ENCODE assay signal across 12 cellular contexts in genomic region chr17:45924332-45924820, GRCh38. TPM values are rescaled to one million over a fixed set of nuclear protein-coding genes. Genes with fewer than 3 reads are reported as not detected.
DNase-seq lines count a peak whose midpoint lies in the region; TF ChIP-seq lines count a peak whose summit lies in the region.
"Had no signal": no experiment of that assay in that cellular context is flagged by ENCODE, and none has a peak within 500 bp of the region (broad histone marks: within the 10 kb centered on the region; RNA-seq: fewer than 3 reads in every experiment).

No MANE protein-coding gene starts in this region.

- H2AK5ac ChIP-seq in mesenchymal stem cell (ENCODE audit: low read length, severe bottlenecking): no peak overlapping the region

- H2BK5ac ChIP-seq in mesenchymal stem cell (ENCODE audit: low read depth, low read length, poor library complexity, severe bottlenecking): no peak overlapping the region

- no peak overlapping the region for H3K9ac ChIP-seq in mesenchymal stem cell (ENCODE audit: low read length)

- peak overlapping the region; percentile 14 for H3K27ac ChIP-seq in angular gyrus (ENCODE audit: low read depth, low read length)
- H3K27ac ChIP-seq in mesenchymal stem cell (ENCODE audit: low read length, poor library complexity, severe bottlenecking): no peak overlapping the region
- H3K27ac ChIP-seq in temporal lobe (ENCODE audit: low read depth, low read length): peak overlapping the region; percentile 44

- peaks cover 5% of the 10 kb centered on the region for H3K9me3 ChIP-seq in mesenchymal stem cell (ENCODE audit: control insufficient read depth, low read length)

- H3K14ac ChIP-seq in mesenchymal stem cell (ENCODE audit: low read length in 2 of 2): peak overlapping the region in 1 of 2 experiments; percentile 44

- H3K4me1 ChIP-seq in mesenchymal stem cell (ENCODE audit: control insufficient read depth, insufficient read depth, low read depth, low read length): no peaks in the 10 kb centered on the region

- H3K18ac ChIP-seq in mesenchymal stem cell (ENCODE audit: low read depth in 1 of 2, low read length in 2 of 2): peak overlapping the region; percentile 79 to 91

- WGBS in mesenchymal stem cell: 89% methylated on average over 10 of the region's 10 CpGs

- H3K27ac Mint-ChIP-seq in type B pancreatic cell: no peak overlapping the region
- H3K27ac Mint-ChIP-seq: CD4-positive, CD25-positive, alpha-beta regulatory T cell had no signal

- H3K4me1 Mint-ChIP-seq in type B pancreatic cell (ENCODE audit: unreplicated experiment): no peaks in the 10 kb centered on the region
- H3K4me1 Mint-ChIP-seq: CD4-positive, CD25-positive, alpha-beta regulatory T cell had no signal

- no peaks in the 10 kb centered on the region for H3K36me3 Mint-ChIP-seq in type B pancreatic cell
- H3K36me3 Mint-ChIP-seq: CD4-positive, CD25-positive, alpha-beta regulatory T cell had no signal

- H4K91ac ChIP-seq in mesenchymal stem cell (ENCODE audit: low read length): peak overlapping the region; percentile 80

- no peaks in the 10 kb centered on the region for H3K36me3 ChIP-seq in mesenchymal stem cell (ENCODE audit: control insufficient read depth in 1 of 2, insufficient read depth in 2 of 2, low read depth in 1 of 2, low read length in 2 of 2)

- H2BK12ac ChIP-seq in mesenchymal stem cell (ENCODE audit: low read length in 2 of 2): peak overlapping the region; percentile 43 to 85

- no peak overlapping the region for H3K4me2 ChIP-seq in mesenchymal stem cell (ENCODE audit: low read length, poor library complexity, severe bottlenecking)

- peak overlapping the region; percentile 62 for H2BK15ac ChIP-seq in mesenchymal stem cell (ENCODE audit: low read depth, poor library complexity, severe bottlenecking)

- H3K9me3 Mint-ChIP-seq in type B pancreatic cell: no peaks in the 10 kb centered on the region
- H3K9me3 Mint-ChIP-seq: CD4-positive, CD25-positive, alpha-beta regulatory T cell had no signal

- TF ChIP-seq CTCF in foreskin fibroblast (IDR thresholded peaks at IDR 0.05; ENCODE audit: low read depth, low read length) (no peak), type B pancreatic cell (conservative IDR thresholded peaks at IDR 0.05) (no peak)

- peak overlapping the region; percentile 53 for H4K8ac ChIP-seq in mesenchymal stem cell (ENCODE audit: low read length)

- H3K27me3 Mint-ChIP-seq in type B pancreatic cell: peaks cover 11% of the 10 kb centered on the region

- H3K4ac ChIP-seq in mesenchymal stem cell (ENCODE audit: low read depth in 1 of 2, low read length in 2 of 2): peak overlapping the region; percentile 53 to 83

- DNase-seq in NCI-H2029 treated with DMSO at 0.1 percent for 48 hours (lab: John Stamatoyannopoulos, UW) (peak; percentile 10), mesenchymal stem cell (peak; percentile 26), foreskin fibroblast (no peak), type B pancreatic cell (ENCODE audit: extremely low spot score, unreplicated experiment) (no peak)
- no peak for DNase-seq in central memory CD4-positive, alpha-beta T cell
- DNase-seq: CD4-positive, CD25-positive, alpha-beta regulatory T cell; DMS53; NCI-H187 treated with DMSO at 0.1 percent for 48 hours; NK-92 treated with Interleukin-12 subunit alpha and Interleukin-12 subunit beta, amount 100 ng/mL, for 24 hours; SHP77 had no signal

- H2BK120ac ChIP-seq in mesenchymal stem cell (ENCODE audit: low read depth, low read length): peak overlapping the region; percentile 56

- H3K23ac ChIP-seq in mesenchymal stem cell (ENCODE audit: low read length in 2 of 2): no peak overlapping the region

- H3K4me3 ChIP-seq in mesenchymal stem cell (ENCODE audit: insufficient read depth in 1 of 2, low read depth in 1 of 2, low read length in 2 of 2) (no peak overlapping the region), foreskin fibroblast (ENCODE audit: low read depth in 1 of 2, low read length in 2 of 2) (no peak overlapping the region)

- H3K4me3 Mint-ChIP-seq in type B pancreatic cell: no peak overlapping the region
- H3K4me3 Mint-ChIP-seq: CD4-positive, CD25-positive, alpha-beta regulatory T cell had no signal

- H3K27me3 ChIP-seq in mesenchymal stem cell (ENCODE audit: control insufficient read depth in 1 of 2, insufficient read depth in 1 of 2, low read length in 2 of 2): peaks cover 17 to 44% of the 10 kb centered on the region in 2 experiments

- no peaks in the 10 kb centered on the region for H3K79me1 ChIP-seq in mesenchymal stem cell (replicated peaks; ENCODE audit: low read length, poor library complexity, severe bottlenecking)

- H2AFZ ChIP-seq in mesenchymal stem cell (ENCODE audit: low read depth, low read length): no peak overlapping the region

RNA-seq across cellular contexts. Expression of gene MAPT, which starts 30.0 kb away (rescaled TPM):
- 3.7 TPM for polyA plus RNA-seq in mesenchymal stem cell (2013, experiment 1 of 2)
- polyA plus RNA-seq in mesenchymal stem cell (2013, experiment 2 of 2): 3.1 TPM
- total RNA-seq in temporal lobe: 154 TPM
- 3.5 and 4.5 TPM in 2 replicates for total RNA-seq in type B pancreatic cell (ENCODE audit: low replicate concordance)

Comparison
In these comparisons a context has a peak if more than half of its experiments do, and no peak if none do; other contexts are left out.
1. DNase-seq: peak in NCI-H2029 treated with DMSO at 0.1 percent for 48 hours (single experiment) and mesenchymal stem cell (single experiment); none in central memory CD4-positive, alpha-beta T cell (single experiment), foreskin fibroblast (0 of 2) and type B pancreatic cell (single experiment).
2. RNA of gene MAPT, which starts 30.0 kb away (total RNA-seq): 154 TPM in temporal lobe (single experiment); 3.5 to 4.5 TPM in type B pancreatic cell; every median in the first group is over 10 times any median in the second.